Comparison of ENCODE assay signal across 9 cellular contexts in the genomic region with DNA sequence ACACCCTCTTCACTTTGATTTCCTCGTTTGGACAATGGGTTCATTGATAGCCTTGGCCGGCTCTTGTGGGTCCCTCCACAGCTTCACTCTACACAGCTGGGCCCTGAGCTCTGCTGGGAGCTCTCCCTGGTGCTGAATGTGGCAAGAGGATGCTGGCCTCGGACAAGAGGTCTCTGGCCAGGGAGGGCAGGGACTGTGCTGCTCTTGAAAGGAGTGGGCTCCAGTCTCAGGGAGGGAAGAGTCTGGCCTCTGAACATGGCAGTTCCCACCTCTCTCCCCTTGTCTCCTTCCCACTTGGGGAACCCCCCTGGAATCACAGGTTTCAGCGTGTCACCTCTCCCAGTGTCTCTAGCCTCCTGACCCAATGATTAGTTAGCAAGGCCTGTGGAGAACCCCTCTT. TPM values are rescaled to one million over a fixed set of nuclear protein-coding genes. Genes with fewer than 3 reads are reported as not detected.
DNase-seq lines count a peak whose midpoint lies in the region; ATAC-seq, FAIRE-seq and TF ChIP-seq lines count a peak whose summit lies in the region.
"Had no signal": no experiment of that assay in that cellular context is flagged by ENCODE, and none has a peak within 500 bp of the region (broad histone marks: within the 10 kb centered on the region; RNA-seq: fewer than 3 reads in every experiment).

No MANE protein-coding gene starts in this region.

- H3K4me2 ChIP-seq in GM23338 = no peak overlapping the region

- H3K36me3 Mint-ChIP-seq in GM23338 (ENCODE audit: low read depth) = no peaks in the 10 kb centered on the region; the same call in 2 of the 3 replicates

- no peak overlapping the region for H3K9ac ChIP-seq in liver (ENCODE audit: low read depth in 1 of 2, low read length in 2 of 2)

- H3K4me1 ChIP-seq in GM23338 (ENCODE audit: insufficient read depth) (no peaks in the 10 kb centered on the region), liver (ENCODE audit: control insufficient read depth in 4 of 4, insufficient read depth in 4 of 4, low read length in 3 of 4) (peaks cover 0 to 8% (median 2%) of the 10 kb centered on the region in 4 donors)

- H3K27ac Mint-ChIP-seq in GM23338 = no peak overlapping the region

- H3F3A ChIP-seq in GM23338 (replicated peaks; ENCODE audit: low read depth) = 0 out of 2 replicates have a peak, but pooled peaks cover 3% of the 10 kb centered on the region

- ATAC-seq in GM23338 = peak; percentile 83
- no peak for ATAC-seq in GM21737 (IDR thresholded peaks at IDR 0.05; ENCODE audit: unreplicated experiment)
- no peak for ATAC-seq in HG03460 (IDR thresholded peaks at IDR 0.05; ENCODE audit: unreplicated experiment)

- FAIRE-seq in bronchial epithelial cell (lab: Jason Lieb, UNC) = peak; percentile 43
- FAIRE-seq: islet of Langerhans had no signal

- H3K4me3 ChIP-seq in GM23338 (no peak overlapping the region), bronchial epithelial cell (ENCODE audit: low read depth, low read length) (no peak overlapping the region), liver (ENCODE audit: low read depth in 1 of 3, low read length in 3 of 3) (no peak overlapping the region)
- H3K4me3 ChIP-seq: Peyer's patch had no signal

- TF ChIP-seq CTCF in GM23338 (conservative IDR thresholded peaks at IDR 0.05; ENCODE audit: low read depth in 2 of 2) (no peak), bronchial epithelial cell (IDR thresholded peaks at IDR 0.05; ENCODE audit: insufficient read depth, low read length, severe bottlenecking) (no peak), liver (IDR thresholded peaks at IDR 0.05; ENCODE audit: low read depth, low read length, missing input control) (no peak)

- H3K27ac ChIP-seq in GM23338 (ENCODE audit: low read depth) (no peak overlapping the region), liver (ENCODE audit: low read depth in 1 of 2, low read length in 2 of 2) (no peak overlapping the region)
- H3K27ac ChIP-seq: Peyer's patch had no signal

- no peaks in the 10 kb centered on the region for H3K79me2 ChIP-seq in GM23338 (replicated peaks; ENCODE audit: insufficient read depth)

- no peak overlapping the region for H2AFZ ChIP-seq in GM23338

- no peaks in the 10 kb centered on the region for H3K9me3 ChIP-seq in liver (ENCODE audit: control insufficient read depth in 4 of 4, low read length in 3 of 4)
- H3K9me3 ChIP-seq: Peyer's patch had no signal

- H3K36me3 ChIP-seq in GM23338 (ENCODE audit: insufficient read depth) (no peaks in the 10 kb centered on the region), bronchial epithelial cell (ENCODE audit: control insufficient read depth, insufficient read depth, low read length) (no peaks in the 10 kb centered on the region), liver (ENCODE audit: control insufficient read depth in 4 of 4, insufficient read depth in 3 of 4, low read depth in 1 of 4, low read length in 3 of 4) (no peaks in the 10 kb centered on the region)
- H3K36me3 ChIP-seq: Peyer's patch had no signal

- peaks cover 40% of the 10 kb centered on the region for H3K27me3 Mint-ChIP-seq in GM23338 (ENCODE audit: insufficient read depth, low read depth, poor library complexity)

- 19% methylated on average over 4 of the region's 4 CpGs for WGBS in liver

- DNase-seq in GM23338 (ENCODE audit: low spot score) = peak; percentile 93
- peak; percentile 82 for DNase-seq in NCI-H69 (lab: John Stamatoyannopoulos, UW)
- peak; percentile 46 for DNase-seq in bronchial epithelial cell (ENCODE audit: low read depth)
- DNase-seq in NCI-H146 (lab: John Stamatoyannopoulos, UW) = no peak

- peaks cover 13% of the 10 kb centered on the region for H3K4me1 Mint-ChIP-seq in GM23338

- H3K9me3 Mint-ChIP-seq in GM23338 = no peaks in the 10 kb centered on the region

- H3K9me2 ChIP-seq in GM23338 (ENCODE audit: insufficient read depth) = no peaks in the 10 kb centered on the region

- no peak for TF ChIP-seq RAD21 in liver (IDR thresholded peaks at IDR 0.05)

- no peak overlapping the region for H3K4me3 Mint-ChIP-seq in GM23338

- no peaks in the 10 kb centered on the region for H4K20me1 ChIP-seq in GM23338 (replicated peaks; ENCODE audit: insufficient read depth)

- H3K27me3 ChIP-seq in GM23338 (ENCODE audit: insufficient read depth) (peaks cover 46% of the 10 kb centered on the region), bronchial epithelial cell (ENCODE audit: control insufficient read depth, insufficient read depth, low read length) (peaks cover 12% of the 10 kb centered on the region), liver (ENCODE audit: control insufficient read depth in 4 of 4, insufficient read depth in 4 of 4, low read length in 3 of 4) (peaks cover 0 to 4% (median 2%) of the 10 kb centered on the region in 4 donors)

TF ChIP-seq in liver, 16 proteins besides CTCF, POLR2A, EP300 and RAD21:
- TF ChIP-seq, protein P1, sequence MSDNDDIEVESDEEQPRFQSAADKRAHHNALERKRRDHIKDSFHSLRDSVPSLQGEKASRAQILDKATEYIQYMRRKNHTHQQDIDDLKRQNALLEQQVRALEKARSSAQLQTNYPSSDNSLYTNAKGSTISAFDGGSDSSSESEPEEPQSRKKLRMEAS (IDR thresholded peaks at IDR 0.05) = no peak
- TF ChIP-seq TAF1 (conservative IDR thresholded peaks at IDR 0.05) = no peak
- TF ChIP-seq GABPA (IDR thresholded peaks at IDR 0.05 in 1 of 2, conservative IDR thresholded peaks at IDR 0.05 in 1 of 2) = no peak
- no peak for TF ChIP-seq HNF4G (IDR thresholded peaks at IDR 0.05)
- no peak for TF ChIP-seq EGR1 (IDR thresholded peaks at IDR 0.05; ENCODE audit: low read depth in 2 of 2)
- TF ChIP-seq, protein P2, sequence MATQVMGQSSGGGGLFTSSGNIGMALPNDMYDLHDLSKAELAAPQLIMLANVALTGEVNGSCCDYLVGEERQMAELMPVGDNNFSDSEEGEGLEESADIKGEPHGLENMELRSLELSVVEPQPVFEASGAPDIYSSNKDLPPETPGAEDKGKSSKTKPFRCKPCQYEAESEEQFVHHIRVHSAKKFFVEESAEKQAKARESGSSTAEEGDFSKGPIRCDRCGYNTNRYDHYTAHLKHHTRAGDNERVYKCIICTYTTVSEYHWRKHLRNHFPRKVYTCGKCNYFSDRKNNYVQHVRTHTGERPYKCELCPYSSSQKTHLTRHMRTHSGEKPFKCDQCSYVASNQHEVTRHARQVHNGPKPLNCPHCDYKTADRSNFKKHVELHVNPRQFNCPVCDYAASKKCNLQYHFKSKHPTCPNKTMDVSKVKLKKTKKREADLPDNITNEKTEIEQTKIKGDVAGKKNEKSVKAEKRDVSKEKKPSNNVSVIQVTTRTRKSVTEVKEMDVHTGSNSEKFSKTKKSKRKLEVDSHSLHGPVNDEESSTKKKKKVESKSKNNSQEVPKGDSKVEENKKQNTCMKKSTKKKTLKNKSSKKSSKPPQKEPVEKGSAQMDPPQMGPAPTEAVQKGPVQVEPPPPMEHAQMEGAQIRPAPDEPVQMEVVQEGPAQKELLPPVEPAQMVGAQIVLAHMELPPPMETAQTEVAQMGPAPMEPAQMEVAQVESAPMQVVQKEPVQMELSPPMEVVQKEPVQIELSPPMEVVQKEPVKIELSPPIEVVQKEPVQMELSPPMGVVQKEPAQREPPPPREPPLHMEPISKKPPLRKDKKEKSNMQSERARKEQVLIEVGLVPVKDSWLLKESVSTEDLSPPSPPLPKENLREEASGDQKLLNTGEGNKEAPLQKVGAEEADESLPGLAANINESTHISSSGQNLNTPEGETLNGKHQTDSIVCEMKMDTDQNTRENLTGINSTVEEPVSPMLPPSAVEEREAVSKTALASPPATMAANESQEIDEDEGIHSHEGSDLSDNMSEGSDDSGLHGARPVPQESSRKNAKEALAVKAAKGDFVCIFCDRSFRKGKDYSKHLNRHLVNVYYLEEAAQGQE (IDR thresholded peaks at IDR 0.05) = peak; percentile 99
- no peak for TF ChIP-seq YY1 (IDR thresholded peaks at IDR 0.05)
- no peak for TF ChIP-seq SP1 (IDR thresholded peaks at IDR 0.05)

RNA-seq across cellular contexts. Expression of a gene that starts 3.0 kb away (rescaled TPM):
- total RNA-seq in GM23338 (2014; rRNA removed; shearing (Covaris generic)) = 0.24 and 0.35 TPM in 2 replicates
- polyA plus RNA-seq in GM23338 (2016; fragmentation: Nextera tagmentation; extraction: Ambion mirVana) (0.06 and 0.23 TPM in 2 replicates), liver (under 1 TPM in 1 of 2 donors, not detected in 1; 0.08 TPM)
- total RNA-seq in bronchial epithelial cell (not detected in 2 replicates), liver (not detected)

RNA-seq across cellular contexts. Expression of a gene that starts 50.0 kb away (rescaled TPM):
- total RNA-seq in GM23338 (2014; rRNA removed; shearing (Covaris generic)) = 12.2 and 14.6 TPM in 2 replicates
- 25.1 and 25.4 TPM in 2 replicates for polyA plus RNA-seq in GM23338 (2016; fragmentation: Nextera tagmentation; extraction: Ambion mirVana)
- total RNA-seq in bronchial epithelial cell = 24.2 and 24.7 TPM in 2 replicates
- 10 to 100 TPM in 1 of 2 donors, 1 to 10 TPM in 1; 9.2 to 12.1 TPM for total RNA-seq in liver
- polyA plus RNA-seq in liver = 10 to 100 TPM; 14.9 to 18.8 TPM

RNA-seq across cellular contexts. Expression of a gene that starts 50.4 kb away (rescaled TPM):
- 78.0 and 91.3 TPM in 2 replicates for total RNA-seq in GM23338 (2014; rRNA removed; shearing (Covaris generic))
- 535 and 550 TPM in 2 replicates for polyA plus RNA-seq in GM23338 (2016; fragmentation: Nextera tagmentation; extraction: Ambion mirVana)
- 42.4 and 88.2 TPM in 2 replicates for total RNA-seq in bronchial epithelial cell
- 10 to 100 TPM; 40.2 to 70.6 TPM for total RNA-seq in liver
- 100 to 1,000 TPM; 133 to 243 TPM for polyA plus RNA-seq in liver
